Comparison of ENCODE assay signal across 18 cellular contexts in the genomic region with DNA sequence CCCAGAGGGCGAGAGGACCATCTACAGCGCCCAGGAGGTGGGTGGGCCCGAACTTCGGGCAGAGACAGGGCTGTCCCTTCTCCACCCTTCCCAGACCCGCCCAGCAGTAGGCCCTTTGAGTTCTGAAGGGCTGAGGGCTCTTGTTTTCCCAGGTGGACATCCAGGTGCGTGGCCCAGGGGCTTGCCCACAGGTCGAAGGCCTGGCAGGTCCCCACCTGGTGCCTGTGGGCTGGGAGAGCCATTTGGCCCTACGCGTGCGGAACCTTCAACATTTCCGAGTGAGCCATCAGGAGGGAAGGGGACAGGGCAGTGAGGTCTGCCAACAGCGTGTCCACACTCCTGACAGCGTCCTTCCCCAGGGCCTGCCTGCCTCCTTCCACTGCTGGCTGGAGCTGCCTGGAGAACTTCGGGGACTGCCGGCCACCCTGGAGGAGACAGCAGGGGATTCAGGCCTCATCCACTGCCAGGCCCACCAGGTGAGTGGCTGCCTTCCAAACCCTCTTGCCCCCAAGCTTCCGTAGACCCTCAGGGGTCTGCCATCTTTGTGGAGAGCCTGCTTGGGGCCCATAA. TPM values are rescaled to one million over a fixed set of nuclear protein-coding genes. Genes with fewer than 3 reads are reported as not detected.
A peak's percentile ranks its signal among the peaks of the same experiment; 100 is the strongest.
DNase-seq lines count a peak whose midpoint lies in the region; ATAC-seq and TF ChIP-seq lines count a peak whose summit lies in the region.
"Had no signal": no experiment of that assay in that cellular context is flagged by ENCODE, and none has a peak within 500 bp of the region (broad histone marks: within the 10 kb centered on the region; RNA-seq: fewer than 3 reads in every experiment).

No MANE protein-coding gene starts in this region.

- intact Hi-C loops in Right ventricle myocardium superior (cut with DNase I) (no loop called here), cardiac septum (cut with DNase I) (no loop called here)

- no peaks in the 10 kb centered on the region for H3K27me3 Mint-ChIP-seq in activated T-helper 17 cell treated with anti-CD3 and anti-CD28 coated beads, Interleukin-2, amount 50 U/mL, for 72 hours
- H3K27me3 Mint-ChIP-seq: CD4-positive, alpha-beta memory T cell had no signal

- no peak overlapping the region for H3K27ac Mint-ChIP-seq in activated T-helper 17 cell treated with anti-CD3 and anti-CD28 coated beads, Interleukin-2, amount 50 U/mL, for 72 hours
- H3K27ac Mint-ChIP-seq: CD4-positive, alpha-beta memory T cell had no signal

- H3K27me3 ChIP-seq in H7 (ENCODE audit: control insufficient read depth, insufficient read depth, low read length) = no peaks in the 10 kb centered on the region
- H3K27me3 ChIP-seq: BLaER1, SJCRH30 had no signal

- H3K27ac ChIP-seq in coronary artery = no peak overlapping the region
- peak overlapping the region; percentile 63 for H3K27ac ChIP-seq in temporal lobe (ENCODE audit: low read depth, low read length)
- H3K27ac ChIP-seq: A549, BLaER1, SJCRH30 had no signal

- ATAC-seq in Right ventricle myocardium superior (ENCODE audit: poor library complexity) = no peak
- no peak for ATAC-seq in activated T-helper 17 cell treated with anti-CD3 and anti-CD28 coated beads, Interleukin-2, amount 50 U/mL, for 72 hours (replicated peaks)
- ATAC-seq: K562, PC-3 had no signal

- H3K36me3 Mint-ChIP-seq in activated T-helper 17 cell treated with anti-CD3 and anti-CD28 coated beads, Interleukin-2, amount 50 U/mL, for 72 hours (ENCODE audit: low read depth) = no peaks in the 10 kb centered on the region
- H3K36me3 Mint-ChIP-seq: CD4-positive, alpha-beta memory T cell had no signal

- H3K4me3 Mint-ChIP-seq in activated T-helper 17 cell treated with anti-CD3 and anti-CD28 coated beads, Interleukin-2, amount 50 U/mL, for 72 hours = no peak overlapping the region
- H3K4me3 Mint-ChIP-seq: CD4-positive, alpha-beta memory T cell had no signal

- H3K36me3 ChIP-seq in H7 (replicated peaks; ENCODE audit: control insufficient read depth, insufficient read depth, low read length) = no peaks in the 10 kb centered on the region
- H3K36me3 ChIP-seq: BLaER1, SJCRH30 had no signal

- H3K9me3 Mint-ChIP-seq in activated T-helper 17 cell treated with anti-CD3 and anti-CD28 coated beads, Interleukin-2, amount 50 U/mL, for 72 hours = no peaks in the 10 kb centered on the region
- H3K9me3 Mint-ChIP-seq: CD4-positive, alpha-beta memory T cell had no signal

- DNase-seq in Right ventricle myocardium superior (peak; percentile 8), cardiac septum (ENCODE audit: low spot score) (no peak), H7 (peak; percentile 61), coronary artery (ENCODE audit: low spot score) (peak; percentile 64), NCI-H2227 treated with DMSO at 0.1 percent for 48 hours (lab: John Stamatoyannopoulos, UW) (no peak), NCI-H146 treated with DMSO at 0.1 percent for 48 hours (lab: John Stamatoyannopoulos, UW; ENCODE audit: unreplicated experiment) (no peak)
- DNase-seq: CD4-positive, alpha-beta memory T cell; NCI-H1105 treated with DMSO at 0.1 percent for 48 hours; NCI-H1694 treated with DMSO at 0.1 percent for 48 hours; NCI-H226; NCI-H524; PC-3; SJCRH30 had no signal

- H3K4me1 Mint-ChIP-seq in activated T-helper 17 cell treated with anti-CD3 and anti-CD28 coated beads, Interleukin-2, amount 50 U/mL, for 72 hours = no peaks in the 10 kb centered on the region

- no peak for TF ChIP-seq CTCF in coronary artery (IDR thresholded peaks at IDR 0.05)

- H3K4me3 ChIP-seq in H7 (ENCODE audit: insufficient read depth, low read depth, low read length) (no peak overlapping the region), coronary artery (no peak overlapping the region)
- H3K4me3 ChIP-seq: A549, BLaER1, K562, SJCRH30 had no signal

RNA-seq across cellular contexts. Expression of a gene that starts 6.6 kb away (rescaled TPM):
- total RNA-seq in Right ventricle myocardium superior (1.5 TPM), cardiac septum (7.6 TPM), temporal lobe (2.2 TPM)
- total RNA-seq in H7 (2014; rRNA removed; shearing (Covaris generic)) = 0.07 TPM in 1 of 2 replicates, not detected in the other
- total RNA-seq in activated T-helper 17 cell treated with anti-CD3 and anti-CD28 coated beads, Interleukin-2, amount 50 U/mL, for 72 hours = 1 to 10 TPM in 1 of 2 donors, under 1 TPM in 1; 0.45 to 7.9 TPM
- total RNA-seq: CD4-positive, alpha-beta memory T cell had no signal

RNA-seq across cellular contexts. Expression of a gene that starts 10.2 kb away (rescaled TPM):
- total RNA-seq in Right ventricle myocardium superior (38.0 TPM), cardiac septum (54.7 TPM), temporal lobe (0.25 TPM)
- not detected in 2 replicates for total RNA-seq in H7 (2014; rRNA removed; shearing (Covaris generic))
- not detected for total RNA-seq in activated T-helper 17 cell treated with anti-CD3 and anti-CD28 coated beads, Interleukin-2, amount 50 U/mL, for 72 hours
- total RNA-seq: CD4-positive, alpha-beta memory T cell had no signal

RNA-seq across cellular contexts. Expression of a gene that starts 23.5 kb away (rescaled TPM):
- total RNA-seq in Right ventricle myocardium superior = 76.9 TPM
- 68.5 TPM for total RNA-seq in cardiac septum
- total RNA-seq in H7 (2014; rRNA removed; shearing (Covaris generic)) = 63.3 and 76.2 TPM in 2 replicates
- total RNA-seq in temporal lobe = 52.1 TPM
- total RNA-seq in activated T-helper 17 cell treated with anti-CD3 and anti-CD28 coated beads, Interleukin-2, amount 50 U/mL, for 72 hours = 10 to 100 TPM; 62.0 to 82.2 TPM

RNA-seq across cellular contexts. Expression of a gene that starts 23.8 kb away (rescaled TPM):
- total RNA-seq in Right ventricle myocardium superior = 129 TPM
- total RNA-seq in cardiac septum = 140 TPM
- total RNA-seq in H7 (2014; rRNA removed; shearing (Covaris generic)) = 148 and 198 TPM in 2 replicates
- 50.2 TPM for total RNA-seq in temporal lobe
- 100 to 1,000 TPM; 150 to 152 TPM for total RNA-seq in activated T-helper 17 cell treated with anti-CD3 and anti-CD28 coated beads, Interleukin-2, amount 50 U/mL, for 72 hours

RNA-seq across cellular contexts. Expression of a gene that starts 46.0 kb away (rescaled TPM):
- total RNA-seq in Right ventricle myocardium superior (14.7 TPM), cardiac septum (15.1 TPM), temporal lobe (3.4 TPM)
- 12.2 and 17.1 TPM in 2 replicates for total RNA-seq in H7 (2014; rRNA removed; shearing (Covaris generic))
- 1 to 10 TPM; 6.7 to 9.4 TPM for total RNA-seq in activated T-helper 17 cell treated with anti-CD3 and anti-CD28 coated beads, Interleukin-2, amount 50 U/mL, for 72 hours

Comparison
In these comparisons a context has a peak if more than half of its experiments do, and no peak if none do; other contexts are left out.
1. DNase-seq: peak in Right ventricle myocardium superior (single experiment), H7 (single experiment) and coronary artery (single experiment); none in cardiac septum (single experiment), NCI-H2227 treated with DMSO at 0.1 percent for 48 hours (single experiment) and NCI-H146 treated with DMSO at 0.1 percent for 48 hours (single experiment).
2. RNA of a gene that starts 10.2 kb away (total RNA-seq): 54.7 TPM in cardiac septum (single experiment) and 38.0 TPM in Right ventricle myocardium superior (single experiment); 0.25 TPM in temporal lobe (single experiment), not detected in activated T-helper 17 cell treated with anti-CD3 and anti-CD28 coated beads, Interleukin-2, amount 50 U/mL, for 72 hours and not detected in H7; every median in the first group is over 10 times any median in the second.